ENCODE assay signal across 20 cellular contexts in genomic region chr1:12461764-12462163, GRCh38.
DNase-seq lines count a peak whose midpoint lies in the region; ATAC-seq and TF ChIP-seq lines count a peak whose summit lies in the region.
"Had no signal": no experiment of that assay in that cellular context is flagged by ENCODE, and none has a peak within 500 bp of the region (broad histone marks: within the 10 kb centered on the region; RNA-seq: fewer than 3 reads in every experiment).

No MANE protein-coding gene starts in this region.

- no peaks in the 10 kb centered on the region for H3K27me3 ChIP-seq in left lung
- H3K27me3 ChIP-seq in gastrocnemius medialis, result no peaks in the 10 kb centered on the region
- H3K27me3 ChIP-seq in aorta (ENCODE audit: control insufficient read depth in 1 of 2, insufficient read depth in 2 of 2, low read length in 1 of 2), result no peaks in the 10 kb centered on the region
- H3K27me3 ChIP-seq: neutrophil had no signal

- H3K36me3 Mint-ChIP-seq in natural killer cell treated with Interleukin-12 subunit alpha and Interleukin-12 subunit beta and Interleukin-15 and Interleukin-18, amount 100 ng/mL, for 72 hours, result peaks cover 36% of the 10 kb centered on the region
- peaks cover 15% of the 10 kb centered on the region for H3K36me3 Mint-ChIP-seq in natural killer cell

- ATAC-seq in natural killer cell treated with Interleukin-12 subunit alpha and Interleukin-12 subunit beta and Interleukin-15 and Interleukin-18, amount 100 ng/mL, for 72 hours, result no peak
- ATAC-seq in natural killer cell, result no peak
- peak; percentile 12 for ATAC-seq in left lung
- ATAC-seq in gastrocnemius medialis, result no peak
- ATAC-seq in aorta (ENCODE audit: low FRiP score), result no peak
- ATAC-seq: activated CD4-positive, alpha-beta T cell treated with anti-CD3 and anti-CD28 coated beads for 36 hours; HCT116 had no signal

- peak overlapping the region; percentile 56 to 88 for H3K27ac Mint-ChIP-seq in natural killer cell treated with Interleukin-12 subunit alpha and Interleukin-12 subunit beta and Interleukin-15 and Interleukin-18, amount 100 ng/mL, for 72 hours
- H3K27ac Mint-ChIP-seq in natural killer cell, result no peak overlapping the region
- H3K27ac Mint-ChIP-seq: activated CD4-positive, alpha-beta T cell treated with anti-CD3 and anti-CD28 coated beads for 36 hours had no signal

- no peak overlapping the region for H3K4me3 Mint-ChIP-seq in natural killer cell treated with Interleukin-12 subunit alpha and Interleukin-12 subunit beta and Interleukin-15 and Interleukin-18, amount 100 ng/mL, for 72 hours
- no peak overlapping the region for H3K4me3 Mint-ChIP-seq in natural killer cell
- H3K4me3 Mint-ChIP-seq: activated CD4-positive, alpha-beta T cell treated with anti-CD3 and anti-CD28 coated beads for 36 hours; immature natural killer cell had no signal

- H3K27me3 Mint-ChIP-seq in natural killer cell treated with Interleukin-12 subunit alpha and Interleukin-12 subunit beta and Interleukin-15 and Interleukin-18, amount 100 ng/mL, for 72 hours, result no peaks in the 10 kb centered on the region
- no peaks in the 10 kb centered on the region for H3K27me3 Mint-ChIP-seq in natural killer cell (ENCODE audit: low read depth in 2 of 2)
- H3K27me3 Mint-ChIP-seq: activated CD4-positive, alpha-beta T cell treated with anti-CD3 and anti-CD28 coated beads for 36 hours; CD4-positive, CD25-positive, alpha-beta regulatory T cell had no signal

- in situ Hi-C loops in gastrocnemius medialis (cut with MboI; ENCODE audit: low sequenced_read_pairs in 4 of 4), result no loop called here

- TF ChIP-seq POLR2A in gastrocnemius medialis (IDR thresholded peaks at IDR 0.05), result no peak

- peak overlapping the region; percentile 59 to 86 for H3K27ac ChIP-seq in left lung
- H3K27ac ChIP-seq in gastrocnemius medialis, result peak overlapping the region; percentile 75 to 89 (median 80)
- peak overlapping the region; percentile 77 to 78 for H3K27ac ChIP-seq in aorta (ENCODE audit: low read depth in 1 of 2, low read length in 2 of 2)
- H3K27ac ChIP-seq: neutrophil had no signal

- H3K9me3 ChIP-seq in left lung, result no peaks in the 10 kb centered on the region
- H3K9me3 ChIP-seq in gastrocnemius medialis, result no peaks in the 10 kb centered on the region
- no peaks in the 10 kb centered on the region for H3K9me3 ChIP-seq in aorta (ENCODE audit: control insufficient read depth, low read length)
- H3K9me3 ChIP-seq: neutrophil had no signal

- no peak overlapping the region for H3K4me3 ChIP-seq in left lung
- H3K4me3 ChIP-seq in gastrocnemius medialis, result no peak overlapping the region
- no peak overlapping the region for H3K4me3 ChIP-seq in aorta (ENCODE audit: low read length in 2 of 2)

- peaks cover 31 to 51% of the 10 kb centered on the region in 2 donors for H3K4me1 Mint-ChIP-seq in natural killer cell treated with Interleukin-12 subunit alpha and Interleukin-12 subunit beta and Interleukin-15 and Interleukin-18, amount 100 ng/mL, for 72 hours (ENCODE audit: low read depth in 2 of 2)
- H3K4me1 Mint-ChIP-seq in natural killer cell, result peaks cover 34 to 44% of the 10 kb centered on the region in 2 donors

- no peak for TF ChIP-seq CTCF in natural killer cell (IDR thresholded peaks at IDR 0.05)
- TF ChIP-seq CTCF in left lung (IDR thresholded peaks at IDR 0.05), result no peak
- no peak for TF ChIP-seq CTCF in gastrocnemius medialis (IDR thresholded peaks at IDR 0.05 in 4 of 5, conservative IDR thresholded peaks at IDR 0.05 in 1 of 5)

- H3K9me3 Mint-ChIP-seq in natural killer cell treated with Interleukin-12 subunit alpha and Interleukin-12 subunit beta and Interleukin-15 and Interleukin-18, amount 100 ng/mL, for 72 hours, result no peaks in the 10 kb centered on the region
- H3K9me3 Mint-ChIP-seq in natural killer cell, result no peaks in the 10 kb centered on the region
- H3K9me3 Mint-ChIP-seq: CD4-positive, CD25-positive, alpha-beta regulatory T cell; immature natural killer cell had no signal

- WGBS in aorta, 2 donors, result 6 to 19% methylated on average over 2 of the region's 2 CpGs

- DNase-seq in natural killer cell treated with Interleukin-12 subunit alpha and Interleukin-12 subunit beta and Interleukin-15 and Interleukin-18, amount 100 ng/mL, for 72 hours (ENCODE audit: low spot score), result no peak
- no peak for DNase-seq in natural killer cell
- no peak for DNase-seq in left lung
- no peak for DNase-seq in gastrocnemius medialis
- no peak for DNase-seq in aorta
- DNase-seq in D341Med (ENCODE audit: low spot score), result no peak
- no peak for DNase-seq in cortex of kidney (lab: John Stamatoyannopoulos, UW)
- DNase-seq in NCI-H2196 treated with DMSO at 0.1 percent for 48 hours (lab: John Stamatoyannopoulos, UW; ENCODE audit: unreplicated experiment), result no peak
- DNase-seq: activated CD4-positive, alpha-beta T cell treated with anti-CD3 and anti-CD28 coated beads for 36 hours; activated effector memory CD4-positive, alpha-beta T cell treated with Interleukin-2 at 50 U/mL for 16 hours; CD4-positive, CD25-positive, alpha-beta regulatory T cell; DMS79; immature natural killer cell; KG1; mesenchymal stem cell; NCI-H1048; stimulated activated CD4-positive, alpha-beta T cell treated with anti-CD3 and anti-CD28 coated beads, Interleukin-4, amount 100 ng/mL, for 4 hours; stimulated activated CD8-positive, alpha-beta memory T cell treated with anti-CD3 and anti-CD28 coated beads, Interleukin-4, amount 100 ng/mL, for 48 hours had no signal

- H3K4me1 ChIP-seq in left lung (peaks cover 47 to 48% of the 10 kb centered on the region in 2 donors), gastrocnemius medialis (peaks cover 65 to 78% of the 10 kb centered on the region in 2 donors), aorta (ENCODE audit: control insufficient read depth in 1 of 2, insufficient read depth in 2 of 2, low read length in 2 of 2) (peaks cover 7 to 46% of the 10 kb centered on the region in 2 donors)

- peaks cover 0 to 39% of the 10 kb centered on the region in 2 donors for H3K36me3 ChIP-seq in left lung
- H3K36me3 ChIP-seq in gastrocnemius medialis, result no peaks in the 10 kb centered on the region
- no peaks in the 10 kb centered on the region for H3K36me3 ChIP-seq in aorta (ENCODE audit: control insufficient read depth in 1 of 2, insufficient read depth in 2 of 2, low read length in 1 of 2)

- intact Hi-C loops in natural killer cell (cut with micrococcal nuclease), result no loop called here
- intact Hi-C loops in left lung (cut with DNase I), result no loop called here
- intact Hi-C loops in gastrocnemius medialis (cut with DNase I; ENCODE audit: low total_unique reads), result loop anchor here (5.0 kb wide), 1 partner anchor 136 kb away; no protein-coding TSS in a partner anchor
- intact Hi-C loops in aorta (cut with DNase I), result loop anchor here (5.0 to 10.0 kb wide), 3 partner anchors 39 to 153 kb away; partner anchors contain the start of gene DHRS3 (in 1 of the 2)

Comparison
In these comparisons a context has a peak if more than half of its experiments do, and no peak if none do; other contexts are left out.
1. H3K27ac Mint-ChIP-seq: peak in natural killer cell treated with Interleukin-12 subunit alpha and Interleukin-12 subunit beta and Interleukin-15 and Interleukin-18, amount 100 ng/mL, for 72 hours (2 of 2); none in natural killer cell (0 of 2).
2. intact Hi-C loops: an anchor here in gastrocnemius medialis (5.0 kb wide) and aorta (5.0 to 10.0 kb wide); none called in natural killer cell and left lung.
3. Peak in every context shown above with its lines, with median percentiles within 50 percentile points of each other: H3K27ac ChIP-seq.